9 cellular contexts compared by ENCODE assay signal in the genomic region with DNA sequence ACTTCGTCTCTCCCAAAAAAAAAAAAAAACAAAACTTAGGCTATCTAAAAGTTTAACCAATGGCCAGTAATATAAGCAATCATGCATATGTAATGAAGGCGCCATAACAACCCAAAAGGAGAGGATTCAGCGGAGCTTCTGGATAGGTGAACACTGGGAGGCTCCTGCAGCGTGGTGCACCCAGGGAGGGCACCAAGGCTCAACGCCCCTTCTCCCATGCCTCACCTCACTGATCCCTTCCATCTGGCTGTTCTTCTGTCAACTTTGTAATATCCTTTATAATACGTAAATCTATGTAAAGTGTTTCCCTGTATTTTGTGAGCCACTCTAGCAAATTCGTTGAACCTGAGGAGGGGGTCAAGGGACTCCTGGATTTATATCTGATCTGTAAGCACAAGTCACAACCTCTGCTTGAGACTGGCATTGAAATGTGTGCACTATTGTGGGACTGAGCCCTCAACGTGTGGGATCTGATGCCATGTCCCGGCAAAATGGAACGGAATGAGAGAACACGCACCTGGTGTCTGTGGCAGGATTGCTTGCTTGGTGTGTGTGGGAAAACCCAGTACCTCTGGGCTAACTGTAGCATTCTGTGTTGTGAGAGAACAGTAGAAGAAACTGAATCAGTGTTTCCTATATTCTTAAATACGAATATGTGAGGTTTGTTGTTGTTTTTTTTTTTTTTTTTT. TPM values are rescaled to one million over a fixed set of nuclear protein-coding genes. Genes with fewer than 3 reads are reported as not detected.
A peak's percentile ranks its signal among the peaks of the same experiment; 100 is the strongest.
DNase-seq lines count a peak whose midpoint lies in the region; ATAC-seq and TF ChIP-seq lines count a peak whose summit lies in the region.
"Had no signal": no experiment of that assay in that cellular context is flagged by ENCODE, and none has a peak within 500 bp of the region (broad histone marks: within the 10 kb centered on the region; RNA-seq: fewer than 3 reads in every experiment).

No MANE protein-coding gene starts in this region.

- peaks cover 0 to 3% of the 10 kb centered on the region in 2 donors for H3K27me3 Mint-ChIP-seq in CD8-positive, alpha-beta memory T cell
- H3K27me3 Mint-ChIP-seq in progenitor cell of endocrine pancreas = no peaks in the 10 kb centered on the region

- H3K79me2 ChIP-seq in PC-9 (ENCODE audit: low read depth) = no peaks in the 10 kb centered on the region

- peak overlapping the region; percentile 29 for H3K4me3 ChIP-seq in CD8-positive, alpha-beta memory T cell (ENCODE audit: low read length)
- H3K4me3 ChIP-seq in PC-9 = peak overlapping the region; percentile 41; the same call in 1 of the 2 replicates
- peak overlapping the region; percentile 59 for H3K4me3 ChIP-seq in epithelial cell of esophagus (ENCODE audit: low read length)

- no peaks in the 10 kb centered on the region for H3K36me3 ChIP-seq in CD8-positive, alpha-beta memory T cell (ENCODE audit: insufficient read depth, low read length)
- H3K36me3 ChIP-seq in PC-9 (ENCODE audit: low read depth) = peaks cover 13% of the 10 kb centered on the region; the same call in 1 of the 2 replicates

- H3K9me3 Mint-ChIP-seq in CD8-positive, alpha-beta memory T cell = peaks cover 0 to 25% (median 24%) of the 10 kb centered on the region in 5 donors
- no peaks in the 10 kb centered on the region for H3K9me3 Mint-ChIP-seq in progenitor cell of endocrine pancreas (ENCODE audit: low read depth)

- DNase-seq in CD8-positive, alpha-beta memory T cell = no peak
- DNase-seq in PC-9 (no peak), epithelial cell of esophagus (ENCODE audit: low read depth) (no peak), progenitor cell of endocrine pancreas (ENCODE audit: low spot score, unreplicated experiment) (no peak), DMS114 treated with DMSO at 0.1 percent for 48 hours (lab: John Stamatoyannopoulos, UW; ENCODE audit: unreplicated experiment) (no peak), EL (no peak)

- H3K27ac ChIP-seq in CD8-positive, alpha-beta memory T cell (ENCODE audit: low read depth, low read length) = no peak overlapping the region
- H3K27ac ChIP-seq in PC-9 = no peak overlapping the region
- H3K27ac ChIP-seq: KMS-11 had no signal

- H3K9me3 ChIP-seq in CD8-positive, alpha-beta memory T cell (ENCODE audit: low read length) = peaks cover 4% of the 10 kb centered on the region
- peaks cover 26% of the 10 kb centered on the region for H3K9me3 ChIP-seq in PC-9 (ENCODE audit: insufficient read depth, low read depth)

- H3K4me2 ChIP-seq in PC-9 = peak overlapping the region; percentile 85
- H3K4me2 ChIP-seq: KMS-11 had no signal

- CTCF ChIA-PET in CD8-positive, alpha-beta memory T cell (lab: Charles Lee) = no interaction called here
- CTCF ChIA-PET in PC-9 (lab: Charles Lee) = interaction anchor here (0.7 kb wide), 1 partner anchor 307 kb away, joined by 7 read pairs; no protein-coding TSS in a partner anchor

- no peaks in the 10 kb centered on the region for H4K20me1 ChIP-seq in PC-9 (ENCODE audit: insufficient read depth)

- intact Hi-C loops in PC-9 (cut with micrococcal nuclease; ENCODE audit: unreplicated experiment) = loop anchor here (10.0 kb wide), 3 partner anchors 171 to 841 kb away; a partner anchor contains a TSS

- H3K4me3 Mint-ChIP-seq in CD8-positive, alpha-beta memory T cell = peak overlapping the region; percentile 84 to 99 (median 95)
- peak overlapping the region; percentile 97 for H3K4me3 Mint-ChIP-seq in progenitor cell of endocrine pancreas (ENCODE audit: low read depth)

- no peaks in the 10 kb centered on the region for H3K27me3 ChIP-seq in CD8-positive, alpha-beta memory T cell (ENCODE audit: insufficient read depth, low read length, poor library complexity, severe bottlenecking)
- no peaks in the 10 kb centered on the region for H3K27me3 ChIP-seq in PC-9 (ENCODE audit: insufficient read depth, low read depth)

- peaks cover 11% of the 10 kb centered on the region for H3K4me1 ChIP-seq in CD8-positive, alpha-beta memory T cell (ENCODE audit: insufficient read depth, low read length)
- H3K4me1 ChIP-seq in PC-9 (replicated peaks; ENCODE audit: insufficient read depth) = peaks cover 8% of the 10 kb centered on the region

- ATAC-seq in GM21737 (IDR thresholded peaks at IDR 0.05; ENCODE audit: unreplicated experiment) = no peak
- no peak for ATAC-seq in GM18517 (IDR thresholded peaks at IDR 0.05; ENCODE audit: unreplicated experiment)

- TF ChIP-seq CTCF in PC-9 (conservative IDR thresholded peaks at IDR 0.05) (no peak), epithelial cell of esophagus (IDR thresholded peaks at IDR 0.05; ENCODE audit: insufficient read depth, low read depth, low read length, missing control alignments) (no peak), progenitor cell of endocrine pancreas (IDR thresholded peaks at IDR 0.05; ENCODE audit: unreplicated experiment) (no peak)

- peaks cover 40 to 53% (median 43%) of the 10 kb centered on the region in 3 donors for H3K4me1 Mint-ChIP-seq in CD8-positive, alpha-beta memory T cell
- peaks cover 14% of the 10 kb centered on the region for H3K4me1 Mint-ChIP-seq in progenitor cell of endocrine pancreas (ENCODE audit: low read depth)

- peak overlapping the region in 5 of 8 donors; percentile 61 to 98 (median 91) for H3K27ac Mint-ChIP-seq in CD8-positive, alpha-beta memory T cell
- peak overlapping the region; percentile 98 for H3K27ac Mint-ChIP-seq in progenitor cell of endocrine pancreas

- POLR2A ChIA-PET in CD8-positive, alpha-beta memory T cell (lab: Charles Lee) = interaction anchor here (0.6 kb wide), 1 partner anchor 1082 kb away, joined by 8 read pairs; no protein-coding TSS in a partner anchor
- POLR2A ChIA-PET in PC-9 (lab: Charles Lee; ENCODE audit: unreplicated experiment) = no interaction called here

- 0 out of 2 replicates have a peak overlapping the region, but pooled peaks have one; percentile 44 for H2AFZ ChIP-seq in PC-9

- no TSS peak for BruUV-seq in PC-9 (replicated peaks; lab: Mats Ljungman, UMichigan)

- peaks cover 30% of the 10 kb centered on the region; the same call in 1 of the 2 replicates for H3F3A ChIP-seq in PC-9 (ENCODE audit: insufficient read depth, low read depth)

- no peaks in the 10 kb centered on the region for H3K9me2 ChIP-seq in PC-9 (ENCODE audit: insufficient read depth)

- H3K36me3 Mint-ChIP-seq in CD8-positive, alpha-beta memory T cell = peaks cover 7 to 36% (median 26%) of the 10 kb centered on the region in 3 donors
- H3K36me3 Mint-ChIP-seq in progenitor cell of endocrine pancreas (ENCODE audit: insufficient read depth) = peaks cover 9% of the 10 kb centered on the region

RNA-seq across cellular contexts. Expression of a gene that starts 0.5 kb away (rescaled TPM):
- 1 to 10 TPM; 5.0 to 5.6 TPM for total RNA-seq in CD8-positive, alpha-beta memory T cell
- polyA plus RNA-seq in CD8-positive, alpha-beta memory T cell = 8.7 TPM
- total RNA-seq in PC-9 (2021) = 6.8 and 11.2 TPM in 2 replicates
- total RNA-seq in progenitor cell of endocrine pancreas = 8.5 and 9.4 TPM in 2 replicates

RNA-seq across cellular contexts. Expression of a gene that starts 34.8 kb away (rescaled TPM):
- total RNA-seq in CD8-positive, alpha-beta memory T cell = 1 to 10 TPM; 8.0 to 9.5 TPM
- polyA plus RNA-seq in CD8-positive, alpha-beta memory T cell = 7.7 TPM
- total RNA-seq in PC-9 (2021) (13.6 and 15.3 TPM in 2 replicates), progenitor cell of endocrine pancreas (17.2 and 18.3 TPM in 2 replicates)
